In the genomic region with DNA sequence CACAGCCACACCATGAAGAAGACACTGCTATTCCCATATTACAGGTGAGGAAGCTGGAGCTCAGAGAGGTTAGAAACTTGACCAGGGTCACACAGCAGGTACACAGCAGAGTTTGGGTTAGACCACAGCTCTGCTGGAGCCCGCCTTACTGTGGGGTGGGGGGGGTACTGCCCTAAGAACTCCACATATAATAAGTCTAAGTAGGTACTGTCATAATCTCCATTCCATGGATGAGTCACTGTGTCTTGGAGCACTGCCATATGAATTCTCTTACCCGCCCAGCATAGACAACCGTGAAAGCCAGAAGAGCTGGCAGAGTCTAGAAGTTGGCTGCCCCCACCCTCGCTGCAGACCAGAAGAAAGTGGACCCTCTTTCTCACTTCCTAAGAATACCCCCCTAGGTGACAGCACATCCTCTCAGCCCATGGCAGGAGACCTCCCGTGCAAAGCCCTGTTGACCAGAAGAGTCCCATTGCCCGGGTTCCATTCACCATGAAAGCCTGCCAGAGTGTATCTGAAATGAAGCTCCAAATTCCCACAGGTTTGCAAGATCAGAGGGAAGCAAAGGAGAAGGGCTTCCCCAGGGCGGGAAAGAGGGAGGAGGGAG, we compare ENCODE assay signal across 8 cellular contexts. TPM values are rescaled to one million over a fixed set of nuclear protein-coding genes. Genes with fewer than 3 reads are reported as not detected.
DNase-seq lines count a peak whose midpoint lies in the region; ATAC-seq, FAIRE-seq and TF ChIP-seq lines count a peak whose summit lies in the region.

No MANE protein-coding gene starts in this region.

- no peak overlapping the region for H3K9ac ChIP-seq in K562 (ENCODE audit: insufficient read depth in 1 of 2, low read depth in 2 of 2, low read length in 2 of 2)

- no peaks in the 10 kb centered on the region for H3K79me2 ChIP-seq in K562 (ENCODE audit: control insufficient read depth, insufficient read depth, low read length)

- H3K4me2 ChIP-seq in K562 (ENCODE audit: insufficient read depth, low read length) = peak overlapping the region; percentile 4; the same call in 1 of the 2 replicates

- CTCF ChIA-PET in K562 (lab: Yijun Ruan, JAX; ENCODE audit: low intra/inter-chr PET ratio) = no interaction called here

- peak; percentile 87 for ATAC-seq in K562
- no peak for ATAC-seq in GM18870 (IDR thresholded peaks at IDR 0.05; ENCODE audit: unreplicated experiment)

- intact Hi-C loops in K562 (cut with micrococcal nuclease) = no loop called here
- intact Hi-C loops in lower leg skin (cut with DNase I; ENCODE audit: low total_unique reads) = no loop called here
- intact Hi-C loops in ascending aorta (cut with DNase I) = no loop called here

- H3K27me3 ChIP-seq in K562 (ENCODE audit: control insufficient read depth in 2 of 2, insufficient read depth in 2 of 2, low read length in 2 of 2) (peaks cover 22 to 37% of the 10 kb centered on the region in 2 experiments; a peak in 4 of 5 replicates), ascending aorta (no peaks in the 10 kb centered on the region)

- H2AFZ ChIP-seq in K562 (ENCODE audit: low read depth, low read length) = no peak overlapping the region

- H3K27ac ChIP-seq in K562 (ENCODE audit: extremely low read depth, low read depth, low read length) (no peak overlapping the region), ascending aorta (no peak overlapping the region)

- H3K4me1 ChIP-seq in K562 (replicated peaks in 1 of 2; ENCODE audit: control insufficient read depth in 2 of 2, insufficient read depth in 2 of 2, low read length in 2 of 2) (peaks cover 10 to 12% of the 10 kb centered on the region in 2 experiments; a peak in 4 of 5 replicates), ascending aorta (no peaks in the 10 kb centered on the region)

- H3K36me3 ChIP-seq in K562 (ENCODE audit: control insufficient read depth, insufficient read depth, low read length) (no peaks in the 10 kb centered on the region), ascending aorta (no peaks in the 10 kb centered on the region)

- no TSS peak for BruUV-seq in K562 (replicated peaks; lab: Mats Ljungman, UMichigan)

- FAIRE-seq in K562 (lab: Jason Lieb, UNC) = peak; percentile 73

- TF ChIP-seq CTCF in K562 (IDR thresholded peaks at IDR 0.05 in 2 of 3, conservative IDR thresholded peaks at IDR 0.05 in 1 of 3; ENCODE audit: insufficient read depth in 2 of 3, low read depth in 1 of 3, low read length in 3 of 3) (no peak), lower leg skin (IDR thresholded peaks at IDR 0.05) (no peak), ascending aorta (IDR thresholded peaks at IDR 0.05) (no peak)

- no peak overlapping the region for H3K4me3 ChIP-seq in K562
- no peak overlapping the region for H3K4me3 ChIP-seq in lower leg skin (ENCODE audit: low read depth, poor library complexity, severe bottlenecking)
- H3K4me3 ChIP-seq in ascending aorta = no peak overlapping the region

- TF ChIP-seq EP300 in K562 (IDR thresholded peaks at IDR 0.05; ENCODE audit: low read length) = no peak

- H3K9me3 ChIP-seq in K562 (replicated peaks; ENCODE audit: control insufficient read depth, insufficient read depth, low read depth, low read length) (no peaks in the 10 kb centered on the region), ascending aorta (no peaks in the 10 kb centered on the region)

- no peaks in the 10 kb centered on the region for H4K20me1 ChIP-seq in K562 (replicated peaks; ENCODE audit: control insufficient read depth, insufficient read depth, low read length)

- POLR2A ChIA-PET in K562 (lab: Yijun Ruan, JAX) = interaction anchor here (0.8 to 0.9 kb wide), 2 partner anchors 9 to 260 kb away, joined by 4 to 7 read pairs; no protein-coding TSS in a partner anchor

- no peak for TF ChIP-seq RAD21 in K562 (CRISPR knock-in tag; conservative IDR thresholded peaks at IDR 0.05 in 1 of 2, IDR thresholded peaks at IDR 0.05 in 1 of 2)

- no peaks in the 10 kb centered on the region for H3K9me1 ChIP-seq in K562 (ENCODE audit: control insufficient read depth, insufficient read depth, low read length)

- in situ Hi-C loops in KBM-7 (cut with MboI; ENCODE audit: low pct_unique_long_range_greater_than_20kb, low sequenced_read_pairs) (no loop called here), K562 (cut with MboI) (no loop called here)

- peak; percentile 81 for DNase-seq in AG20443 (ENCODE audit: low spot score)
- peak; percentile 12 for DNase-seq in KBM-7
- peak; percentile 31 to 67 (median 50) for DNase-seq in K562 (ENCODE audit: extremely low read depth in 1 of 4, low spot score in 3 of 4)
- DNase-seq in lower leg skin (ENCODE audit: low spot score in 2 of 2) = peak; percentile 85 to 86
- DNase-seq in iPS-NIHi7 (ENCODE audit: extremely low spot score) = no peak
- DNase-seq in middle frontal gyrus (ENCODE audit: extremely low spot score, low spot score) = no peak
- DNase-seq in ascending aorta (ENCODE audit: low spot score in 2 of 2) = no peak

- TF ChIP-seq POLR2A in K562 (conservative IDR thresholded peaks at IDR 0.05) = no peak
- no peak for TF ChIP-seq POLR2A in lower leg skin (IDR thresholded peaks at IDR 0.05)

- WGBS in K562 (ENCODE audit: insufficient coverage, low coverage, missing lambda C conversion rate) = 3% methylated on average over 7 of the region's 7 CpGs
- 29 to 31% methylated on average over 7 of the region's 7 CpGs for WGBS in lower leg skin, 2 donors

RNA-seq across cellular contexts. Expression of a gene that starts 5.2 kb away (rescaled TPM):
- not detected in 2 replicates for total RNA-seq in K562 (2011; cell fraction: chromatin; rRNA removed; ENCODE audit: low replicate concordance)
- not detected in 2 replicates for total RNA-seq in K562 (2011; cell fraction: nucleolus; rRNA removed)
- total RNA-seq in K562 (2011; cell fraction: nucleoplasm; rRNA removed) = not detected in 2 replicates
- total RNA-seq in K562 (2014; rRNA removed) (not detected in 2 replicates), K562 (2014; rRNA removed; fragmentation: Illumina TruSeq; extraction: Trizol) (not detected in 2 replicates), K562 (2015; rRNA removed; fragmentation: Illumina TruSeq; extraction: Trizol) (not detected in 2 replicates), K562 (2021) (not detected in 2 replicates), lower leg skin (not detected), ascending aorta (not detected)
- polyA plus RNA-seq in K562 (2011; rRNA removed) (not detected in 2 replicates), K562 (2014; fragmentation: Illumina TruSeq; extraction: Trizol) (not detected in 2 replicates), K562 (2014; fragmentation: Nextera tagmentation; extraction: Ambion mirVana) (not detected), K562 (2014; rRNA removed) (not detected in 2 replicates)
- not detected in 2 replicates for polyA plus RNA-seq in K562 (2011; cell fraction: cytosol; rRNA removed)
- polyA plus RNA-seq in K562 (2011; cell fraction: nucleus; rRNA removed) = not detected in 2 replicates
- 0.03 and 0.07 TPM in 2 replicates for polyA plus RNA-seq in K562 (2012)
- polyA minus RNA-seq in K562 (2011; rRNA and poly(A)+ RNA removed) = not detected in 2 replicates
- polyA minus RNA-seq in K562 (2011; cell fraction: cytosol; rRNA and poly(A)+ RNA removed) = not detected in 2 replicates
- polyA minus RNA-seq in K562 (2011; cell fraction: nucleus; rRNA and poly(A)+ RNA removed) = not detected in 2 replicates

RNA-seq across cellular contexts. Expression of a gene that starts 14.6 kb away (rescaled TPM):
- total RNA-seq in K562 (2011; cell fraction: chromatin; rRNA removed; ENCODE audit: low replicate concordance) = not detected in 2 replicates
- total RNA-seq in K562 (2011; cell fraction: nucleolus; rRNA removed) = not detected in 2 replicates
- total RNA-seq in K562 (2011; cell fraction: nucleoplasm; rRNA removed) = not detected in 2 replicates
- total RNA-seq in K562 (2014; rRNA removed) = not detected in 2 replicates
- total RNA-seq in K562 (2014; rRNA removed; fragmentation: Illumina TruSeq; extraction: Trizol) = not detected in 2 replicates
- not detected in 2 replicates for total RNA-seq in K562 (2015; rRNA removed; fragmentation: Illumina TruSeq; extraction: Trizol)
- total RNA-seq in K562 (2021) = not detected in 2 replicates
- polyA plus RNA-seq in K562 (2011; rRNA removed) = not detected in 2 replicates
- polyA plus RNA-seq in K562 (2011; cell fraction: cytosol; rRNA removed) = not detected in 2 replicates
- polyA plus RNA-seq in K562 (2011; cell fraction: nucleus; rRNA removed) = not detected in 2 replicates
- 0.08 TPM in 1 of 2 replicates, not detected in the other for polyA plus RNA-seq in K562 (2012)
- not detected in 2 replicates for polyA plus RNA-seq in K562 (2014; fragmentation: Illumina TruSeq; extraction: Trizol)
- polyA plus RNA-seq in K562 (2014; fragmentation: Nextera tagmentation; extraction: Ambion mirVana) = not detected
- not detected in 2 replicates for polyA plus RNA-seq in K562 (2014; rRNA removed)
- not detected in 2 replicates for polyA minus RNA-seq in K562 (2011; rRNA and poly(A)+ RNA removed)
- polyA minus RNA-seq in K562 (2011; cell fraction: cytosol; rRNA and poly(A)+ RNA removed) = not detected in 2 replicates
- not detected in 2 replicates for polyA minus RNA-seq in K562 (2011; cell fraction: nucleus; rRNA and poly(A)+ RNA removed)
- 10 to 100 TPM; 19.9 to 29.0 (median 24.6) TPM for total RNA-seq in lower leg skin
- total RNA-seq in ascending aorta = not detected

RNA-seq across cellular contexts. Expression of a gene that starts 54.6 kb away (rescaled TPM):
- total RNA-seq in K562 (2011; cell fraction: chromatin; rRNA removed; ENCODE audit: low replicate concordance) = not detected in 2 replicates
- total RNA-seq in K562 (2011; cell fraction: nucleolus; rRNA removed) = not detected in 2 replicates
- total RNA-seq in K562 (2011; cell fraction: nucleoplasm; rRNA removed) = not detected in 2 replicates
- total RNA-seq in K562 (2014; rRNA removed) (not detected in 2 replicates), K562 (2014; rRNA removed; fragmentation: Illumina TruSeq; extraction: Trizol) (not detected in 2 replicates), K562 (2015; rRNA removed; fragmentation: Illumina TruSeq; extraction: Trizol) (not detected in 2 replicates), K562 (2021) (not detected in 2 replicates), lower leg skin (1 to 10 TPM in 1 of 4 donors, under 1 TPM in 1, not detected in 2; 0.78 to 4.0 TPM), ascending aorta (8.5 TPM)
- polyA plus RNA-seq in K562 (2011; rRNA removed) (not detected in 2 replicates), K562 (2014; fragmentation: Illumina TruSeq; extraction: Trizol) (not detected in 2 replicates), K562 (2014; fragmentation: Nextera tagmentation; extraction: Ambion mirVana) (not detected), K562 (2014; rRNA removed) (not detected in 2 replicates)
- not detected in 2 replicates for polyA plus RNA-seq in K562 (2011; cell fraction: cytosol; rRNA removed)
- not detected in 2 replicates for polyA plus RNA-seq in K562 (2011; cell fraction: nucleus; rRNA removed)
- not detected in 2 replicates for polyA plus RNA-seq in K562 (2012)
- not detected in 2 replicates for polyA minus RNA-seq in K562 (2011; rRNA and poly(A)+ RNA removed)
- polyA minus RNA-seq in K562 (2011; cell fraction: cytosol; rRNA and poly(A)+ RNA removed) = not detected in 2 replicates
- not detected in 2 replicates for polyA minus RNA-seq in K562 (2011; cell fraction: nucleus; rRNA and poly(A)+ RNA removed)

Comparison
In these comparisons a context has a peak if more than half of its experiments do, and no peak if none do; other contexts are left out.
1. DNase-seq: peak in AG20443 (single experiment), KBM-7 (single experiment), K562 (4 of 4) and lower leg skin (2 of 2); none in iPS-NIHi7 (single experiment), middle frontal gyrus (single experiment) and ascending aorta (0 of 2).
2. RNA of a gene that starts 14.6 kb away (total RNA-seq): 19.9 to 29.0 TPM in lower leg skin; not detected in K562 and not detected in ascending aorta (single experiment); every median in the first group is over 10 times any median in the second.